17 cellular contexts compared by ENCODE assay signal in genomic region chr3:22977650-22978289, GRCh38.
DNase-seq lines count a peak whose midpoint lies in the region; ATAC-seq and TF ChIP-seq lines count a peak whose summit lies in the region.
"Had no signal": no experiment of that assay in that cellular context is flagged by ENCODE, and none has a peak within 500 bp of the region (broad histone marks: within the 10 kb centered on the region; RNA-seq: fewer than 3 reads in every experiment).

No MANE protein-coding gene starts in this region.

- H3K4me3 Mint-ChIP-seq in chondrocyte (ENCODE audit: unreplicated experiment) = no peak overlapping the region

- no peak overlapping the region for H3K27ac Mint-ChIP-seq in chondrocyte (ENCODE audit: unreplicated experiment)

- H3K4me3 ChIP-seq in coronary artery (peak overlapping the region; percentile 1), thyroid gland (replicated peaks in 1 of 3) (no peak overlapping the region)
- H3K4me3 ChIP-seq: breast epithelium, hepatocyte, lung, ovary had no signal

- H3K4me1 Mint-ChIP-seq in chondrocyte (ENCODE audit: low read depth) = peaks cover 8% of the 10 kb centered on the region

- intact Hi-C loops in thyroid gland (cut with DNase I) = no loop called here

- peaks cover 3% of the 10 kb centered on the region for H3K27me3 Mint-ChIP-seq in chondrocyte (ENCODE audit: low read depth)

- TF ChIP-seq POLR2A in thyroid gland (IDR thresholded peaks at IDR 0.05) = no peak

- peak; percentile 60 for ATAC-seq in GM18520 (IDR thresholded peaks at IDR 0.05; ENCODE audit: unreplicated experiment)
- ATAC-seq in GM21367 (IDR thresholded peaks at IDR 0.05; ENCODE audit: unreplicated experiment) = peak; percentile 61
- peak; percentile 84 for ATAC-seq in HG03025 (IDR thresholded peaks at IDR 0.05; ENCODE audit: low FRiP score, unreplicated experiment)

- peaks cover 0 to 11% of the 10 kb centered on the region in 2 donors for H3K4me1 ChIP-seq in thyroid gland
- H3K4me1 ChIP-seq: BE2C, breast epithelium had no signal

- H3K36me3 Mint-ChIP-seq in chondrocyte (ENCODE audit: low read depth) = no peaks in the 10 kb centered on the region

- 74 to 75% methylated on average over 3 of the region's 3 CpGs for WGBS in thyroid gland, 2 donors

- peaks cover 12% of the 10 kb centered on the region for H3K9me3 Mint-ChIP-seq in chondrocyte (ENCODE audit: low read depth)

- H3K27ac ChIP-seq in coronary artery = no peak overlapping the region
- no peak overlapping the region for H3K27ac ChIP-seq in thyroid gland
- H3K27ac ChIP-seq: breast epithelium, hepatocyte, ovary had no signal

- no peaks in the 10 kb centered on the region for H3K9me3 ChIP-seq in thyroid gland
- H3K9me3 ChIP-seq: BE2C, breast epithelium, ovary had no signal

- no peak for DNase-seq in coronary artery (ENCODE audit: low spot score)
- DNase-seq in thyroid gland = no peak
- no peak for DNase-seq in NCI-H1048 (lab: John Stamatoyannopoulos, UW)
- DNase-seq in chondrocyte (ENCODE audit: low spot score) = no peak
- no peak for DNase-seq in GM10266 (ENCODE audit: extremely low spot score)
- DNase-seq: activated effector memory CD4-positive, alpha-beta T cell treated with anti-CD3 and anti-CD28 coated beads, Interleukin-2, amount 50 U/mL, for 16 hours; BE2C; NCI-H1930; ovary; stimulated activated CD4-positive, alpha-beta T cell treated with anti-CD3 and anti-CD28 coated beads, Interleukin-15, amount 100 ng/mL, for 24 hours; stimulated activated CD8-positive, alpha-beta memory T cell treated with anti-CD3 and anti-CD28 coated beads, Interleukin-4, amount 100 ng/mL, for 48 hours had no signal

- TF ChIP-seq CTCF in coronary artery (IDR thresholded peaks at IDR 0.05) (no peak), thyroid gland (IDR thresholded peaks at IDR 0.05) (no peak), chondrocyte (IDR thresholded peaks at IDR 0.05) (no peak), GM10266 (IDR thresholded peaks at IDR 0.05; ENCODE audit: control insufficient read depth, insufficient read depth, low read depth, missing control alignments) (no peak)

- H3K27me3 ChIP-seq in thyroid gland = no peaks in the 10 kb centered on the region
- H3K27me3 ChIP-seq: BE2C, breast epithelium, hepatocyte, ovary had no signal

- no peaks in the 10 kb centered on the region for H3K36me3 ChIP-seq in thyroid gland
- H3K36me3 ChIP-seq: BE2C, breast epithelium, ovary had no signal
